Comparison of ENCODE assay signal across 11 cellular contexts in the genomic region with DNA sequence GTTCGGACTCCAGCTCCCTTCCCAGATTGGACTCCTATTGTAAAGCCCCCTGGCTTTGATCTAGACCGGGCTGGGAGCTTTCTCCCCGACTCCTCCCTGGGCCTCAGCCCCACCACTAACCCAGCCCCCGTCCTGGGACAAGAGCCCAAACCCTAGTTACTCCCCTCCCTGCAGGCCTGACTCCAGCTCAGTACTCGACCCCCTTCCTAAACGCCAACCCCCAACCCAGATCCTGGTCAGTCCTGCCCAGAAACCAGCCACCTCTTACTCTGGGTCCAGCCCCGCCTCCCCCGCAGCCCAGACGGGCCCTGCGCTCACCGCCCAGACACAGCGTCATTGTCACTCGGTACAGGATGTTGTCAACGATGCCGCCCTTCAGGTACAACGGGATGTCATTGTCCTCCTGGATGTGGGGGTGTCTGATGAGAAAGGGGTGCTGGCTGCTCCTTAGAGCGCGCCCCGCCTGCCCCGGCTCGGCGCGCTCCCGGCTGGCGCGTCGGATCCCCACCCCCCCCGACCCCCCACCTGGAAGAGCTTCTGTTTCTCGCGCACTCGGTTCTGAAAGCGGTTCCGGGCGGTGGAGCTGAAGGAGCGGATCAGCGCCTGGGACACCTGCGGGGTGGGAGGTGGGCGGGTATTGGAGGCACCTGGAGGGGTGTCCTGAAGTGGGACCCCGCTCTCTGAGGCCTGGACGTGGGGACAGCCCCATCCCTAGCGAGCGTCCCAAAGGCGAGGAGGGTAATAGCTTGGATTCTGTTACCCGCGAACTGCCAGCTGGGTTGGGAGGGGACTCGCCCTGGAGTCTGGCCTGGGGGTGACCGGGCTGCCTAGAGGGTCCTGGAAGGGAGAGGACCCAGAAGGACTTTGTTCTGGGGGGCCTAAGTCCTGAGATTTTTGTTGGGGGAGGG. TPM values are rescaled to one million over a fixed set of nuclear protein-coding genes. Genes with fewer than 3 reads are reported as not detected.
DNase-seq lines count a peak whose midpoint lies in the region; ATAC-seq, FAIRE-seq and TF ChIP-seq lines count a peak whose summit lies in the region.
"Had no signal": no experiment of that assay in that cellular context is flagged by ENCODE, and none has a peak within 500 bp of the region (broad histone marks: within the 10 kb centered on the region; RNA-seq: fewer than 3 reads in every experiment).

No MANE protein-coding gene starts in this region.

- intact Hi-C loops in endothelial cell of umbilical vein (cut with micrococcal nuclease) (loop anchor here (1.0 kb wide), 2 partner anchors 10 to 23 kb away; no protein-coding TSS in a partner anchor), left lung (cut with DNase I) (no loop called here)

- no peak overlapping the region for H3K4me3 Mint-ChIP-seq in T-helper 17 cell

- TF ChIP-seq CTCF in endothelial cell of umbilical vein (IDR thresholded peaks at IDR 0.05; ENCODE audit: extremely low read depth in 1 of 2, insufficient read depth in 1 of 2, low read depth in 1 of 2, low read length in 2 of 2) (no peak), left lung (IDR thresholded peaks at IDR 0.05) (no peak)

- H3K27ac ChIP-seq in endothelial cell of umbilical vein (ENCODE audit: insufficient read depth, low read depth, low read length) (peak overlapping the region; percentile 53), left lung (peak overlapping the region; percentile 86 to 92), stomach smooth muscle (ENCODE audit: low read length) (peak overlapping the region; percentile 94)

- no peaks in the 10 kb centered on the region for H3K9me1 ChIP-seq in endothelial cell of umbilical vein (replicated peaks; ENCODE audit: control insufficient read depth, extremely low read depth, insufficient read depth, low read length)

- H3K9me3 ChIP-seq in endothelial cell of umbilical vein (replicated peaks; ENCODE audit: control insufficient read depth, insufficient read depth, low read length) = no peaks in the 10 kb centered on the region
- H3K9me3 ChIP-seq in left lung = no peaks in the 10 kb centered on the region
- H3K9me3 ChIP-seq in stomach smooth muscle (ENCODE audit: control insufficient read depth in 2 of 2, low read length in 2 of 2) = no peaks in the 10 kb centered on the region
- H3K9me3 ChIP-seq in T-helper 17 cell (ENCODE audit: control insufficient read depth, low read length, poor library complexity, severe bottlenecking) = no peaks in the 10 kb centered on the region

- H2AFZ ChIP-seq in endothelial cell of umbilical vein (ENCODE audit: low read depth, low read length) = peak overlapping the region; percentile 43

- no peaks in the 10 kb centered on the region for H4K20me1 ChIP-seq in endothelial cell of umbilical vein (replicated peaks; ENCODE audit: control insufficient read depth, extremely low read depth, insufficient read depth, low read length)

- BruUV-seq in endothelial cell of umbilical vein (replicated peaks; lab: Mats Ljungman, UMichigan) = no TSS peak

- peak overlapping the region; percentile 33; the same call in 1 of the 2 replicates for H3K4me3 ChIP-seq in H7 (ENCODE audit: insufficient read depth, low read depth, low read length)
- peak overlapping the region; percentile 43 to 70 (median 56) for H3K4me3 ChIP-seq in endothelial cell of umbilical vein (replicated peaks in 1 of 3; ENCODE audit: insufficient read depth in 1 of 3, low read depth in 1 of 3, low read length in 3 of 3)
- peak overlapping the region; percentile 43 to 46 for H3K4me3 ChIP-seq in left lung
- H3K4me3 ChIP-seq in stomach smooth muscle (ENCODE audit: low read length in 2 of 2) = peak overlapping the region; percentile 50 to 75

- ATAC-seq in left lung (peak; percentile 53), T-helper 17 cell (no peak), GM21737 (IDR thresholded peaks at IDR 0.05; ENCODE audit: unreplicated experiment) (no peak)
- ATAC-seq: SK-N-SH treated with all-trans-retinoic acid at 6 μM for 48 hours had no signal

- H3K4me1 ChIP-seq in endothelial cell of umbilical vein (ENCODE audit: control insufficient read depth, extremely low read depth, insufficient read depth, low read length) (peaks cover 13% of the 10 kb centered on the region), left lung (peaks cover 0 to 22% of the 10 kb centered on the region in 2 donors), stomach smooth muscle (ENCODE audit: control insufficient read depth, insufficient read depth, low read length) (peaks cover 15% of the 10 kb centered on the region)

- H3K27ac Mint-ChIP-seq in T-helper 17 cell = no peak overlapping the region

- H3K4me1 Mint-ChIP-seq in T-helper 17 cell = peaks cover 14% of the 10 kb centered on the region

- TF ChIP-seq POLR2A in endothelial cell of umbilical vein (IDR thresholded peaks at IDR 0.05; ENCODE audit: low read depth, low read length) = no peak

- H3K36me3 Mint-ChIP-seq in T-helper 17 cell (ENCODE audit: low read depth) = peaks cover 12% of the 10 kb centered on the region

- H3K36me3 ChIP-seq in H7 (replicated peaks; ENCODE audit: control insufficient read depth, insufficient read depth, low read length) = peaks cover 10% of the 10 kb centered on the region
- peaks cover 8 to 30% of the 10 kb centered on the region in 2 experiments for H3K36me3 ChIP-seq in endothelial cell of umbilical vein (ENCODE audit: control insufficient read depth in 2 of 2, extremely low read depth in 1 of 2, insufficient read depth in 2 of 2, low read length in 2 of 2)
- peaks cover 0 to 63% of the 10 kb centered on the region in 2 donors for H3K36me3 ChIP-seq in left lung
- peaks cover 24 to 30% of the 10 kb centered on the region in 2 donors for H3K36me3 ChIP-seq in stomach smooth muscle (ENCODE audit: control insufficient read depth in 2 of 2, insufficient read depth in 2 of 2, low read length in 2 of 2)

- FAIRE-seq in endothelial cell of umbilical vein (lab: Jason Lieb, UNC) = peak; percentile 55

- POLR2A ChIA-PET in endothelial cell of umbilical vein (lab: Charles Lee) = interaction anchor here (0.5 to 1.0 kb wide), 2 partner anchors 24 to 299 kb away, joined by 3 to 4 read pairs; partner anchors contain the start of gene NPHS1
- POLR2A ChIA-PET in HEK293T (lab: Yijun Ruan, JAX) = interaction anchor here (0.9 to 1.2 kb wide), 3 partner anchors 15 to 37 kb away, joined by 3 to 4 read pairs (median 3); partner anchors contain the start of gene POLR2I

- H3K79me2 ChIP-seq in endothelial cell of umbilical vein (ENCODE audit: control insufficient read depth, insufficient read depth, low read length) = no peaks in the 10 kb centered on the region

- peak overlapping the region; percentile 66 for H3K4me2 ChIP-seq in endothelial cell of umbilical vein (ENCODE audit: insufficient read depth, low read length)

- H3K27me3 ChIP-seq in H7 (ENCODE audit: control insufficient read depth, insufficient read depth, low read length) (no peaks in the 10 kb centered on the region), endothelial cell of umbilical vein (ENCODE audit: control insufficient read depth in 2 of 2, insufficient read depth in 2 of 2, low read length in 2 of 2) (no peaks in the 10 kb centered on the region), left lung (no peaks in the 10 kb centered on the region), stomach smooth muscle (ENCODE audit: control insufficient read depth in 1 of 2, insufficient read depth in 2 of 2, low read length in 2 of 2) (no peaks in the 10 kb centered on the region)

- DNase-seq in H7 (peak; percentile 62), endothelial cell of umbilical vein (ENCODE audit: low read depth, low spot score) (no peak), left lung (peak in 1 of 2 donors; percentile 55), T-helper 17 cell (no peak), HEK293T (ENCODE audit: extremely low spot score) (no peak), SKM-1 (lab: John Stamatoyannopoulos, UW; ENCODE audit: unreplicated experiment) (no peak)
- DNase-seq: DND-41, NCI-H187 treated with DMSO at 0.1 percent for 48 hours had no signal

- no peaks in the 10 kb centered on the region for H3K27me3 Mint-ChIP-seq in T-helper 17 cell

- CTCF ChIA-PET in endothelial cell of umbilical vein (lab: Charles Lee) (interaction anchor here (2.5 to 3.4 kb wide), 3 partner anchors 18 to 91 kb away, joined by 8 to 23 read pairs (median 12); no protein-coding TSS in a partner anchor), HEK293T (lab: Yijun Ruan, JAX) (interaction anchor here (0.6 kb wide), 1 partner anchor 18 kb away, joined by 3 read pairs; no protein-coding TSS in a partner anchor)

- H3K9ac ChIP-seq in endothelial cell of umbilical vein (replicated peaks; ENCODE audit: extremely low read depth, insufficient read depth, low read length) (peak overlapping the region; percentile 61), stomach smooth muscle (ENCODE audit: low read length in 2 of 2) (peak overlapping the region; percentile 85 to 86)

- dilution Hi-C loops in endothelial cell of umbilical vein (cut with MboI; ENCODE audit: extremely low pct_ligation_motif_present, low sequenced_read_pairs) = no loop called here

RNA-seq across cellular contexts. Expression of gene COX7A1, which starts 0.8 kb away (rescaled TPM):
- total RNA-seq in H7 (2014; rRNA removed; shearing (Covaris generic)) = 0.18 TPM in 1 of 2 replicates, not detected in the other
- total RNA-seq in endothelial cell of umbilical vein = 26.8 and 35.2 TPM in 2 replicates
- polyA plus RNA-seq in endothelial cell of umbilical vein = 10.6 and 11.6 TPM in 2 replicates
- polyA plus RNA-seq in endothelial cell of umbilical vein (2011; cell fraction: cytosol; rRNA removed) = 9.1 and 10.2 TPM in 2 replicates
- 2.4 and 3.4 TPM in 2 replicates for polyA plus RNA-seq in endothelial cell of umbilical vein (2011; cell fraction: nucleus; rRNA removed)
- 23.4 and 38.0 TPM in 2 replicates for polyA plus RNA-seq in endothelial cell of umbilical vein (2012)
- 15.8 and 33.2 TPM in 2 replicates for polyA minus RNA-seq in endothelial cell of umbilical vein
- polyA minus RNA-seq in endothelial cell of umbilical vein (2011; cell fraction: cytosol; rRNA and poly(A)+ RNA removed) = not detected
- 1.1 TPM in 1 of 2 replicates, not detected in the other for polyA minus RNA-seq in endothelial cell of umbilical vein (2011; cell fraction: nucleus; rRNA and poly(A)+ RNA removed)
- 10 to 100 TPM; 47.1 to 64.9 TPM for total RNA-seq in left lung
- total RNA-seq in T-helper 17 cell = not detected

RNA-seq across cellular contexts. Expression of gene CAPNS1, which starts 11.5 kb away (rescaled TPM):
- total RNA-seq in H7 (2014; rRNA removed; shearing (Covaris generic)) = 248 and 336 TPM in 2 replicates
- total RNA-seq in endothelial cell of umbilical vein = 722 and 777 TPM in 2 replicates
- 1,095 and 1,235 TPM in 2 replicates for polyA plus RNA-seq in endothelial cell of umbilical vein
- polyA plus RNA-seq in endothelial cell of umbilical vein (2011; cell fraction: cytosol; rRNA removed) = 597 and 686 TPM in 2 replicates
- 283 and 291 TPM in 2 replicates for polyA plus RNA-seq in endothelial cell of umbilical vein (2011; cell fraction: nucleus; rRNA removed)
- polyA plus RNA-seq in endothelial cell of umbilical vein (2012) = 944 and 949 TPM in 2 replicates
- polyA minus RNA-seq in endothelial cell of umbilical vein = 761 and 795 TPM in 2 replicates
- polyA minus RNA-seq in endothelial cell of umbilical vein (2011; cell fraction: cytosol; rRNA and poly(A)+ RNA removed) = 344 TPM
- 98.2 and 103 TPM in 2 replicates for polyA minus RNA-seq in endothelial cell of umbilical vein (2011; cell fraction: nucleus; rRNA and poly(A)+ RNA removed)
- 100 to 1,000 TPM; 688 to 720 TPM for total RNA-seq in left lung
- total RNA-seq in T-helper 17 cell = 100 to 1,000 TPM; 323 to 327 TPM

RNA-seq across cellular contexts. Expression of gene TBCB, which starts 36.1 kb away (rescaled TPM):
- 179 and 202 TPM in 2 replicates for total RNA-seq in H7 (2014; rRNA removed; shearing (Covaris generic))
- 178 and 190 TPM in 2 replicates for total RNA-seq in endothelial cell of umbilical vein
- 363 and 364 TPM in 2 replicates for polyA plus RNA-seq in endothelial cell of umbilical vein
- polyA plus RNA-seq in endothelial cell of umbilical vein (2011; cell fraction: cytosol; rRNA removed) = 252 and 263 TPM in 2 replicates
- polyA plus RNA-seq in endothelial cell of umbilical vein (2011; cell fraction: nucleus; rRNA removed) = 142 and 143 TPM in 2 replicates
- polyA plus RNA-seq in endothelial cell of umbilical vein (2012) = 295 and 325 TPM in 2 replicates
- 134 and 161 TPM in 2 replicates for polyA minus RNA-seq in endothelial cell of umbilical vein
- 60.9 TPM for polyA minus RNA-seq in endothelial cell of umbilical vein (2011; cell fraction: cytosol; rRNA and poly(A)+ RNA removed)
- polyA minus RNA-seq in endothelial cell of umbilical vein (2011; cell fraction: nucleus; rRNA and poly(A)+ RNA removed) = 25.8 and 27.2 TPM in 2 replicates
- total RNA-seq in left lung = 100 to 1,000 TPM; 116 to 130 TPM
- 100 to 1,000 TPM; 127 to 131 TPM for total RNA-seq in T-helper 17 cell

RNA-seq across cellular contexts. Expression of gene POLR2I, which starts 36.7 kb away (rescaled TPM):
- 121 and 129 TPM in 2 replicates for total RNA-seq in H7 (2014; rRNA removed; shearing (Covaris generic))
- total RNA-seq in endothelial cell of umbilical vein (63.3 and 64.8 TPM in 2 replicates), left lung (10 to 100 TPM; 43.7 to 51.7 TPM), T-helper 17 cell (10 to 100 TPM; 26.4 to 28.2 TPM)
- 53.0 and 89.7 TPM in 2 replicates for polyA plus RNA-seq in endothelial cell of umbilical vein
- polyA plus RNA-seq in endothelial cell of umbilical vein (2011; cell fraction: cytosol; rRNA removed) = 48.2 and 76.5 TPM in 2 replicates
- polyA plus RNA-seq in endothelial cell of umbilical vein (2011; cell fraction: nucleus; rRNA removed) = 21.2 and 24.8 TPM in 2 replicates
- polyA plus RNA-seq in endothelial cell of umbilical vein (2012) = 118 and 122 TPM in 2 replicates
- polyA minus RNA-seq in endothelial cell of umbilical vein = 92.3 and 118 TPM in 2 replicates
- 159 TPM for polyA minus RNA-seq in endothelial cell of umbilical vein (2011; cell fraction: cytosol; rRNA and poly(A)+ RNA removed)
- 22.9 and 27.1 TPM in 2 replicates for polyA minus RNA-seq in endothelial cell of umbilical vein (2011; cell fraction: nucleus; rRNA and poly(A)+ RNA removed)

RNA-seq across cellular contexts. Expression of gene OVOL3, which starts 40.5 kb away (rescaled TPM):
- not detected in 2 replicates for total RNA-seq in H7 (2014; rRNA removed; shearing (Covaris generic))
- total RNA-seq in endothelial cell of umbilical vein (not detected in 2 replicates), left lung (not detected), T-helper 17 cell (not detected)
- polyA plus RNA-seq in endothelial cell of umbilical vein = not detected in 2 replicates
- not detected in 2 replicates for polyA plus RNA-seq in endothelial cell of umbilical vein (2011; cell fraction: cytosol; rRNA removed)
- not detected in 2 replicates for polyA plus RNA-seq in endothelial cell of umbilical vein (2011; cell fraction: nucleus; rRNA removed)
- not detected in 2 replicates for polyA plus RNA-seq in endothelial cell of umbilical vein (2012)
- polyA minus RNA-seq in endothelial cell of umbilical vein = not detected in 2 replicates
- polyA minus RNA-seq in endothelial cell of umbilical vein (2011; cell fraction: cytosol; rRNA and poly(A)+ RNA removed) = not detected
- not detected in 2 replicates for polyA minus RNA-seq in endothelial cell of umbilical vein (2011; cell fraction: nucleus; rRNA and poly(A)+ RNA removed)

Comparison
In these comparisons a context has a peak if more than half of its experiments do, and no peak if none do; other contexts are left out.
1. RNA of gene COX7A1, which starts 0.8 kb away (total RNA-seq): 47.1 to 64.9 TPM in left lung and 26.8 to 35.2 TPM in endothelial cell of umbilical vein; 0.18 TPM in H7 and not detected in T-helper 17 cell; every median in the first group is over 10 times any median in the second.
2. Peak in every context shown above with its lines, with median percentiles within 50 percentile points of each other: H3K4me3 ChIP-seq and H3K27ac ChIP-seq.